15 cellular contexts compared by ENCODE assay signal in genomic region chr20:43870484-43870883, GRCh38. TPM values are rescaled to one million over a fixed set of nuclear protein-coding genes. Genes with fewer than 3 reads are reported as not detected.
"Had no signal": no experiment of that assay in that cellular context is flagged by ENCODE, and none has a peak within 500 bp of the region (broad histone marks: within the 10 kb centered on the region; RNA-seq: fewer than 3 reads in every experiment).

No MANE protein-coding gene starts in this region.

- H3K4me3 ChIP-seq: hepatocyte, left ventricle myocardium inferior, right atrium auricular region, transverse colon had no signal

- ATAC-seq: activated CD4-positive, alpha-beta T cell treated with anti-CD3 and anti-CD28 coated beads for 36 hours; activated CD8-positive, alpha-beta T cell treated with anti-CD3 and anti-CD28 coated beads for 36 hours; activated T-cell treated with anti-CD3 and anti-CD28 coated beads, Interleukin-2, amount 50 U/mL, for 4 hours; stimulated activated naive CD8-positive, alpha-beta T cell treated with anti-CD3 and anti-CD28 coated beads, Interleukin-15, Interleukin-2, amounts not matched to agents 100 U/mL and 50 U/mL, for 24 hours had no signal

- H3K9me3 ChIP-seq: left ventricle myocardium inferior, right atrium auricular region, transverse colon had no signal

- H3K27ac ChIP-seq: epithelial cell of prostate, hepatocyte, left ventricle myocardium inferior, right atrium auricular region, transverse colon had no signal

- H3K4me2 ChIP-seq: hepatocyte had no signal

- FAIRE-seq: bronchial epithelial cell, keratinocyte had no signal

- H3K79me2 ChIP-seq: hepatocyte had no signal

- DNase-seq: activated CD4-positive, alpha-beta T cell treated with anti-CD3 and anti-CD28 coated beads for 36 hours; activated CD8-positive, alpha-beta T cell treated with anti-CD3 and anti-CD28 coated beads for 36 hours; activated effector memory CD4-positive, alpha-beta T cell treated with Interleukin-2 at 50 U/mL for 16 hours; activated T-cell treated with anti-CD3 and anti-CD28 coated beads, Interleukin-2, amount 50 U/mL, for 4 hours; left ventricle myocardium inferior; mesendoderm; nucleus accumbens; stimulated activated naive CD8-positive, alpha-beta T cell treated with anti-CD3 and anti-CD28 coated beads, Interleukin-15, Interleukin-2, amounts not matched to agents 100 U/mL and 50 U/mL, for 24 hours; T-helper 2 cell; transverse colon had no signal

- H3K4me1 ChIP-seq: right atrium auricular region, transverse colon had no signal

- H2AFZ ChIP-seq: hepatocyte had no signal

- H3K36me3 ChIP-seq: left ventricle myocardium inferior, right atrium auricular region, transverse colon had no signal

- H3K27me3 ChIP-seq: hepatocyte, right atrium auricular region, transverse colon had no signal

RNA-seq across cellular contexts. Expression of gene TOX2, which starts 44.2 kb away (rescaled TPM):
- total RNA-seq: bronchial epithelial cell had no signal
